Comparison of ENCODE assay signal across 11 cellular contexts in the genomic region with DNA sequence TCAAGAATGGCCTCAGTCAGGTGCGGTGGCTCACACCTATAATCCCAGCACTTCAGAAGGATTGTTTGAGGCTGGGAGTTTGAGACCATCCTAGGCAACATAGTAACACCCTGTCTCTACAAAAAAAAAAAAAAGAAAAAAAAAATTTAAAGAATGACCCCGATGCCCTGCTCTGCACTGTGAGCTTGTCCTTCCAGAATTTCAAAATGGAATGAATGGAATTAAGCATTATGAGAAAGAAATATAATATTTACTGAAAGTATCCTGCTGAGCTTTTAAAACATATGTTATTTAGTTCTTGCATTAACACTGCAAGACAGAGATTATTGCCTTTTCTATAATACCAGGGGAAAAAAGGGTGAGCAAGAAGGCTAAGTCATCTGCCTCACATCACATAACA.
"Had no signal": no experiment of that assay in that cellular context is flagged by ENCODE, and none has a peak within 500 bp of the region (broad histone marks: within the 10 kb centered on the region; RNA-seq: fewer than 3 reads in every experiment).

No MANE protein-coding gene starts in this region.

- H3K9me3 ChIP-seq: body of pancreas, heart right ventricle had no signal

- H3K4me1 Mint-ChIP-seq: activated naive CD4-positive, alpha-beta T cell treated with anti-CD3 and anti-CD28 coated beads, Interleukin-2, amount 10 ng/mL, durations not matched to agents 7 days and 5 days; stimulated activated effector memory CD8-positive, alpha-beta T cell treated with anti-CD3 and anti-CD28 coated beads, Interleukin-12 subunit alpha, Interleukin-12 subunit beta, amount 100 ng/mL, for 72 hours had no signal

- H3K27ac ChIP-seq: body of pancreas had no signal

- H3K27me3 Mint-ChIP-seq: activated naive CD4-positive, alpha-beta T cell treated with anti-CD3 and anti-CD28 coated beads, Interleukin-2, amount 10 ng/mL, durations not matched to agents 7 days and 5 days; type B pancreatic cell had no signal

- H3K36me3 ChIP-seq: heart right ventricle had no signal

- H3K27me3 ChIP-seq: body of pancreas, heart right ventricle had no signal

- ATAC-seq: activated CD4-positive, CD25-positive, alpha-beta regulatory T cell treated with anti-CD3 and anti-CD28 coated beads, Interleukin-2, amount 50 U/mL, for 24 hours; body of pancreas; stimulated activated effector memory CD8-positive, alpha-beta T cell treated with anti-CD3 and anti-CD28 coated beads, Interleukin-12 subunit alpha, Interleukin-12 subunit beta, amount 100 ng/mL, for 72 hours had no signal

- H3K9me3 Mint-ChIP-seq: activated naive CD4-positive, alpha-beta T cell treated with anti-CD3 and anti-CD28 coated beads, Interleukin-2, amount 10 ng/mL, durations not matched to agents 7 days and 5 days; activated T-helper 2 cell treated with anti-CD3 and anti-CD28 coated beads, Interferon-gamma antibody, Interleukin-2, Interleukin-4, amounts not matched to agents 10 μg/mL and 5 μg/mL and 100 μg/mL, durations not matched to agents 14 hours and 24 hours and 36 hours; stimulated activated effector memory CD8-positive, alpha-beta T cell treated with anti-CD3 and anti-CD28 coated beads, Interleukin-12 subunit alpha, Interleukin-12 subunit beta, amount 100 ng/mL, for 72 hours; T-helper 2 cell treated with Interferon-gamma antibody and Interleukin-4, amounts not matched to agents 5 μg/mL and 100 μg/mL, for 36 hours; type B pancreatic cell had no signal

- H3K4me3 Mint-ChIP-seq: activated naive CD4-positive, alpha-beta T cell treated with anti-CD3 and anti-CD28 coated beads, Interleukin-2, amount 10 ng/mL, durations not matched to agents 7 days and 5 days; stimulated activated effector memory CD8-positive, alpha-beta T cell treated with anti-CD3 and anti-CD28 coated beads, Interleukin-12 subunit alpha, Interleukin-12 subunit beta, amount 100 ng/mL, for 72 hours; T-helper 2 cell treated with Interferon-gamma antibody and Interleukin-4, amounts not matched to agents 5 μg/mL and 100 μg/mL, for 36 hours; type B pancreatic cell had no signal

- H3K36me3 Mint-ChIP-seq: activated naive CD4-positive, alpha-beta T cell treated with anti-CD3 and anti-CD28 coated beads, Interleukin-2, amount 10 ng/mL, durations not matched to agents 7 days and 5 days; stimulated activated effector memory CD8-positive, alpha-beta T cell treated with anti-CD3 and anti-CD28 coated beads, Interleukin-12 subunit alpha, Interleukin-12 subunit beta, amount 100 ng/mL, for 72 hours; type B pancreatic cell had no signal

- H3K4me1 ChIP-seq: body of pancreas had no signal

- H3K4me3 ChIP-seq: body of pancreas, heart right ventricle had no signal

- DNase-seq: activated naive CD4-positive, alpha-beta T cell treated with anti-CD3 and anti-CD28 coated beads, Interleukin-2, amount 10 ng/mL, durations not matched to agents 7 days and 5 days; islet precursor cell; mesendoderm; SW 1271 had no signal

- H3K27ac Mint-ChIP-seq: activated naive CD4-positive, alpha-beta T cell treated with anti-CD3 and anti-CD28 coated beads, Interleukin-2, amount 10 ng/mL, durations not matched to agents 7 days and 5 days; activated T-helper 2 cell treated with anti-CD3 and anti-CD28 coated beads, Interferon-gamma antibody, Interleukin-2, Interleukin-4, amounts not matched to agents 10 μg/mL and 5 μg/mL and 100 μg/mL, durations not matched to agents 14 hours and 24 hours and 36 hours; stimulated activated effector memory CD8-positive, alpha-beta T cell treated with anti-CD3 and anti-CD28 coated beads, Interleukin-12 subunit alpha, Interleukin-12 subunit beta, amount 100 ng/mL, for 72 hours; T-helper 2 cell treated with Interferon-gamma antibody and Interleukin-4, amounts not matched to agents 5 μg/mL and 100 μg/mL, for 36 hours; type B pancreatic cell had no signal
